9 cellular contexts compared by ENCODE assay signal in genomic region chr11:6297831-6298230, GRCh38. TPM values are rescaled to one million over a fixed set of nuclear protein-coding genes. Genes with fewer than 3 reads are reported as not detected.
DNase-seq lines count a peak whose midpoint lies in the region; ATAC-seq and TF ChIP-seq lines count a peak whose summit lies in the region.
"Had no signal": no experiment of that assay in that cellular context is flagged by ENCODE, and none has a peak within 500 bp of the region (broad histone marks: within the 10 kb centered on the region; RNA-seq: fewer than 3 reads in every experiment).

No MANE protein-coding gene starts in this region.

- no peak overlapping the region for H3K4me2 ChIP-seq in smooth muscle cell

- peaks cover 12% of the 10 kb centered on the region for H3K4me1 ChIP-seq in smooth muscle cell (ENCODE audit: low read depth)

- H3K9ac ChIP-seq in smooth muscle cell (ENCODE audit: low read depth) = no peak overlapping the region

- DNase-seq in activated naive CD8-positive, alpha-beta T cell treated with anti-CD3 and anti-CD28 coated beads, Interleukin-2, amount 50 U/mL, for 24 hours = no peak
- no peak for DNase-seq in activated naive CD8-positive, alpha-beta T cell treated with anti-CD3 and anti-CD28 coated beads for 36 hours
- DNase-seq in NCI-H1694 treated with DMSO at 0.1 percent for 48 hours (lab: John Stamatoyannopoulos, UW) = peak; percentile 22
- DNase-seq in epithelial cell of esophagus (ENCODE audit: low read depth) = no peak
- no peak for DNase-seq in smooth muscle cell (lab: John Stamatoyannopoulos, UW; ENCODE audit: unreplicated experiment)
- no peak for DNase-seq in D341Med (ENCODE audit: low spot score)
- DNase-seq in activated naive CD4-positive, alpha-beta T cell treated with Interleukin-2 at 50 U/mL for 16 hours = no peak
- DNase-seq: midbrain had no signal

- H2AFZ ChIP-seq in smooth muscle cell (ENCODE audit: low read depth) = no peak overlapping the region

- H3K27ac Mint-ChIP-seq in activated naive CD8-positive, alpha-beta T cell treated with anti-CD3 and anti-CD28 coated beads, Interleukin-2, amount 50 U/mL, for 24 hours = no peak overlapping the region
- H3K27ac Mint-ChIP-seq in activated naive CD8-positive, alpha-beta T cell treated with anti-CD3 and anti-CD28 coated beads for 36 hours = no peak overlapping the region

- no peaks in the 10 kb centered on the region for H3K9me3 ChIP-seq in smooth muscle cell (replicated peaks; ENCODE audit: low read depth)

- TF ChIP-seq CTCF in epithelial cell of esophagus (IDR thresholded peaks at IDR 0.05; ENCODE audit: insufficient read depth, low read depth, low read length, missing control alignments) (peak; percentile 36), smooth muscle cell (IDR thresholded peaks at IDR 0.05; ENCODE audit: borderline replicate concordance, insufficient read depth, poor library complexity, severe bottlenecking) (peak; percentile 27)

- H3K27me3 Mint-ChIP-seq in activated naive CD8-positive, alpha-beta T cell treated with anti-CD3 and anti-CD28 coated beads, Interleukin-2, amount 50 U/mL, for 24 hours = peaks cover 6% of the 10 kb centered on the region
- peaks cover 4% of the 10 kb centered on the region for H3K27me3 Mint-ChIP-seq in activated naive CD8-positive, alpha-beta T cell treated with anti-CD3 and anti-CD28 coated beads for 36 hours

- no peaks in the 10 kb centered on the region for H3K36me3 Mint-ChIP-seq in activated naive CD8-positive, alpha-beta T cell treated with anti-CD3 and anti-CD28 coated beads, Interleukin-2, amount 50 U/mL, for 24 hours (ENCODE audit: low read depth)
- H3K36me3 Mint-ChIP-seq in activated naive CD8-positive, alpha-beta T cell treated with anti-CD3 and anti-CD28 coated beads for 36 hours = no peaks in the 10 kb centered on the region

- WGBS in smooth muscle cell (ENCODE audit: low lambda C conversion rate) = 85% methylated on average over 1 of the region's 1 CpG

- H4K20me1 ChIP-seq in smooth muscle cell (ENCODE audit: low read depth) = no peaks in the 10 kb centered on the region

- no peaks in the 10 kb centered on the region for H3F3A ChIP-seq in smooth muscle cell (ENCODE audit: low read depth)

- peak; percentile 57 for ATAC-seq in activated naive CD8-positive, alpha-beta T cell treated with anti-CD3 and anti-CD28 coated beads, Interleukin-2, amount 50 U/mL, for 24 hours
- ATAC-seq in GM21528 (IDR thresholded peaks at IDR 0.05; ENCODE audit: low FRiP score, unreplicated experiment) = no peak

- H3K27ac ChIP-seq in smooth muscle cell (ENCODE audit: low read depth) = no peak overlapping the region

- H3K4me1 Mint-ChIP-seq in activated naive CD8-positive, alpha-beta T cell treated with anti-CD3 and anti-CD28 coated beads, Interleukin-2, amount 50 U/mL, for 24 hours = no peaks in the 10 kb centered on the region
- H3K4me1 Mint-ChIP-seq in activated naive CD8-positive, alpha-beta T cell treated with anti-CD3 and anti-CD28 coated beads for 36 hours = peaks cover 3% of the 10 kb centered on the region

- no peak overlapping the region for H3K4me3 Mint-ChIP-seq in activated naive CD8-positive, alpha-beta T cell treated with anti-CD3 and anti-CD28 coated beads, Interleukin-2, amount 50 U/mL, for 24 hours
- H3K4me3 Mint-ChIP-seq in activated naive CD8-positive, alpha-beta T cell treated with anti-CD3 and anti-CD28 coated beads for 36 hours = no peak overlapping the region

- no peaks in the 10 kb centered on the region for H3K27me3 ChIP-seq in smooth muscle cell (ENCODE audit: low read depth)

- no peaks in the 10 kb centered on the region for H3K36me3 ChIP-seq in smooth muscle cell (ENCODE audit: low read depth)

- H3K4me3 ChIP-seq in epithelial cell of esophagus (ENCODE audit: low read length) (no peak overlapping the region), smooth muscle cell (no peak overlapping the region)

- H3K9me3 Mint-ChIP-seq in activated naive CD8-positive, alpha-beta T cell treated with anti-CD3 and anti-CD28 coated beads, Interleukin-2, amount 50 U/mL, for 24 hours = no peaks in the 10 kb centered on the region
- H3K9me3 Mint-ChIP-seq in activated naive CD8-positive, alpha-beta T cell treated with anti-CD3 and anti-CD28 coated beads for 36 hours = no peaks in the 10 kb centered on the region

- H3K79me2 ChIP-seq in smooth muscle cell (ENCODE audit: low read depth) = no peaks in the 10 kb centered on the region

RNA-seq across cellular contexts. Expression of gene CAVIN3, which starts 22.5 kb away (rescaled TPM):
- total RNA-seq in activated naive CD8-positive, alpha-beta T cell treated with anti-CD3 and anti-CD28 coated beads for 36 hours = 10 to 100 TPM; 26.3 to 30.0 TPM
- total RNA-seq in smooth muscle cell = 134 and 177 TPM in 2 replicates
- 251 and 257 TPM in 2 replicates for polyA plus RNA-seq in smooth muscle cell

RNA-seq across cellular contexts. Expression of gene CCKBR, which starts 38.2 kb away (rescaled TPM):
- under 1 TPM; 0.16 to 0.43 TPM for total RNA-seq in activated naive CD8-positive, alpha-beta T cell treated with anti-CD3 and anti-CD28 coated beads for 36 hours
- total RNA-seq in smooth muscle cell = 0.09 and 0.27 TPM in 2 replicates
- 0.26 and 0.69 TPM in 2 replicates for polyA plus RNA-seq in smooth muscle cell

RNA-seq across cellular contexts. Expression of gene CNGA4, which starts 58.9 kb away (rescaled TPM):
- under 1 TPM; 0.10 to 0.30 TPM for total RNA-seq in activated naive CD8-positive, alpha-beta T cell treated with anti-CD3 and anti-CD28 coated beads for 36 hours
- total RNA-seq in smooth muscle cell = 0.58 TPM in 1 of 2 replicates, not detected in the other
- polyA plus RNA-seq in smooth muscle cell = not detected in 2 replicates
